ENCODE assay signal across 14 cellular contexts in the genomic region with DNA sequence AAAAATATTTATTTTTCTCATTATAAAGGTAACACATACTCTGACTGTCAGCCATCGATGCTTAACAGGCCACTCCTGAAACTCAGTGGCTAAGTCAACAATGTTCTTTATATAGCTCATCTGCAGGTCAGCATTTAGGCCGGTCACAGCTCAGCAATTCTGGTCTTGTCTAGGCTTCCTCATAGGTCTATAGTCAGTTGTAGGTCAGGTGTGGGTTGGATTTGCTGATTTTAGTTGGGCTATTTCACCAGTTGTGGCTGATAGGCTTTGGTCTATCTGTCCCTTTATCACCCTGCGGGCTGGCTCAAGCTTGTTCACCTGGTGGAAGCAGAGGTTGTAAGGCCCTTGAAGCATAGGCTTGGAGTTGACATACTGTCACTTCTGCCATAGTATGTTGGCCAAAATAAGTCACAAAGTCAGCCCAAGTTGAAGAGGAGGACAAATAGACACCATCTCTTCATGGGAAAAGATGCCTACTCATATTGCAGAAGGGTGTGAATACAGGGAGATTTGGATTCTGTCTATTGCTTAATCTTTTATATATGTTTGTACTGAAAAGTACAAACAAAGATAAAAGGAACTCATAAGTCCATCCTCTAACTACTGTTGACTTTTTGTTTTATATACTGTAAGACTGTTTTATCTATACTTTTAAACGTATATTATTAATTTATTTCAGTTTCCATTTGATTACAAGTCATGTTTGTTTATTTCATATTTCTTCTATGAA.
DNase-seq lines count a peak whose midpoint lies in the region; ATAC-seq and TF ChIP-seq lines count a peak whose summit lies in the region.
"Had no signal": no experiment of that assay in that cellular context is flagged by ENCODE, and none has a peak within 500 bp of the region (broad histone marks: within the 10 kb centered on the region; RNA-seq: fewer than 3 reads in every experiment).

No MANE protein-coding gene starts in this region.

- DNase-seq in PC-3 (peak; percentile 27), myocyte (ENCODE audit: low read depth) (peak; percentile 13), EL (no peak), NCI-H146 (lab: John Stamatoyannopoulos, UW) (no peak)
- DNase-seq: CD4-positive, alpha-beta memory T cell; gastrocnemius medialis; NCI-H748 treated with DMSO at 0.1 percent for 48 hours; small intestine had no signal

- H3K27me3 ChIP-seq in PC-3 (ENCODE audit: low read length): no peaks in the 10 kb centered on the region
- H3K27me3 ChIP-seq: gastrocnemius medialis had no signal

- peak; percentile 72 for ATAC-seq in GM18511 (IDR thresholded peaks at IDR 0.05; ENCODE audit: unreplicated experiment)
- peak; percentile 65 for ATAC-seq in HG02759 (IDR thresholded peaks at IDR 0.05; ENCODE audit: unreplicated experiment)
- ATAC-seq in PC-3: peak; percentile 72
- ATAC-seq in HG02970 (IDR thresholded peaks at IDR 0.05; ENCODE audit: low FRiP score, unreplicated experiment): no peak
- no peak for ATAC-seq in HG03175 (IDR thresholded peaks at IDR 0.05; ENCODE audit: unreplicated experiment)
- ATAC-seq: gastrocnemius medialis had no signal

- TF ChIP-seq CTCF in PC-3 (conservative IDR thresholded peaks at IDR 0.05; ENCODE audit: low read depth, low read length): no peak

- CTCF ChIA-PET in PC-3 (lab: Charles Lee): no interaction called here

- H4K20me1 ChIP-seq in PC-3 (ENCODE audit: low read length): no peaks in the 10 kb centered on the region

- no peaks in the 10 kb centered on the region for H3K36me3 ChIP-seq in PC-3 (ENCODE audit: low read depth, low read length)
- H3K36me3 ChIP-seq: gastrocnemius medialis had no signal

- peak overlapping the region; percentile 37; the same call in 1 of the 2 replicates for H3K9ac ChIP-seq in PC-3 (ENCODE audit: low read length)

- peaks cover 29% of the 10 kb centered on the region for H3K4me1 ChIP-seq in PC-3 (ENCODE audit: insufficient read depth, low read length)
- H3K4me1 ChIP-seq: gastrocnemius medialis had no signal

- no TSS peak for BruUV-seq in PC-3 (replicated peaks; lab: Mats Ljungman, UMichigan)

- no peaks in the 10 kb centered on the region for H3K79me2 ChIP-seq in PC-3 (ENCODE audit: low read length)

- no peak overlapping the region for H2AFZ ChIP-seq in PC-3 (ENCODE audit: low read length)

- H3F3A ChIP-seq in PC-3 (ENCODE audit: low read length, unreplicated experiment): no peaks in the 10 kb centered on the region

- peak overlapping the region; percentile 91 for H3K27ac ChIP-seq in PC-3 (ENCODE audit: low read length)
- H3K27ac ChIP-seq: gastrocnemius medialis, HL-60, SK-N-MC had no signal

- intact Hi-C loops in PC-3 (cut with micrococcal nuclease): no loop called here

- POLR2A ChIA-PET in PC-3 (lab: Charles Lee; ENCODE audit: unreplicated experiment): no interaction called here

- H3K4me2 ChIP-seq in PC-3 (ENCODE audit: low read length): peak overlapping the region; percentile 73

- no peaks in the 10 kb centered on the region for H3K9me3 ChIP-seq in PC-3 (ENCODE audit: low read length)
- H3K9me3 ChIP-seq: gastrocnemius medialis had no signal

- peak overlapping the region; percentile 39; the same call in 1 of the 2 replicates for H3K4me3 ChIP-seq in PC-3 (ENCODE audit: low read length)
- H3K4me3 ChIP-seq: gastrocnemius medialis, SK-N-MC had no signal

- no peaks in the 10 kb centered on the region for H3K9me2 ChIP-seq in PC-3 (replicated peaks; ENCODE audit: low read length)

Comparison
In these comparisons a context has a peak if more than half of its experiments do, and no peak if none do; other contexts are left out.
1. ATAC-seq: peak in GM18511 (single experiment), HG02759 (single experiment) and PC-3 (single experiment); none in HG02970 (single experiment) and HG03175 (single experiment).
2. DNase-seq: peak in PC-3 (single experiment) and myocyte (single experiment); none in EL (single experiment) and NCI-H146 (single experiment).